22 cellular contexts compared by ENCODE assay signal in genomic region chr18:61731169-61731568, GRCh38.
DNase-seq lines count a peak whose midpoint lies in the region; ATAC-seq and TF ChIP-seq lines count a peak whose summit lies in the region.
"Had no signal": no experiment of that assay in that cellular context is flagged by ENCODE, and none has a peak within 500 bp of the region (broad histone marks: within the 10 kb centered on the region; RNA-seq: fewer than 3 reads in every experiment).

No MANE protein-coding gene starts in this region.

- peak overlapping the region; percentile 86 to 90 for H3K27ac ChIP-seq in ascending aorta
- peak overlapping the region; percentile 63 for H3K27ac ChIP-seq in lower lobe of right lung
- H3K27ac ChIP-seq in thyroid gland = peak overlapping the region; percentile 18 to 76 (median 57)
- H3K27ac ChIP-seq in CD4-positive, alpha-beta T cell (ENCODE audit: low read depth, low read length) = no peak overlapping the region

- intact Hi-C loops in ascending aorta (cut with DNase I) (loop anchor here (5.0 kb wide), 1 partner anchor 161 kb away; the partner anchor contains the start of gene RNF152), lower lobe of right lung (cut with DNase I) (no loop called here), thyroid gland (cut with DNase I) (no loop called here)
- intact Hi-C loops in CD4-positive, alpha-beta T cell (cut with DNase I, micrococcal nuclease) = no loop called here

- POLR2A ChIA-PET in CD4-positive, alpha-beta T cell (lab: Charles Lee) = no interaction called here

- no peak for TF ChIP-seq CTCF in ascending aorta (IDR thresholded peaks at IDR 0.05)
- TF ChIP-seq CTCF in fibroblast of the aortic adventitia (IDR thresholded peaks at IDR 0.05; ENCODE audit: insufficient read depth, low read length) = no peak
- no peak for TF ChIP-seq CTCF in lower lobe of right lung (IDR thresholded peaks at IDR 0.05)
- TF ChIP-seq CTCF in thyroid gland (IDR thresholded peaks at IDR 0.05) = no peak
- TF ChIP-seq CTCF in CD4-positive, alpha-beta T cell (IDR thresholded peaks at IDR 0.05) = no peak

- DNase-seq in ascending aorta (ENCODE audit: low spot score in 2 of 2) = no peak
- peak; percentile 49 for DNase-seq in fibroblast of the aortic adventitia (ENCODE audit: low read depth)
- DNase-seq in lower lobe of right lung = no peak
- no peak for DNase-seq in thyroid gland
- no peak for DNase-seq in T-helper 1 cell
- no peak for DNase-seq in anterior cingulate cortex (lab: John Stamatoyannopoulos, UW)
- no peak for DNase-seq in NCI-H2029 (lab: John Stamatoyannopoulos, UW)
- DNase-seq in CD4-positive, alpha-beta T cell = no peak
- DNase-seq: activated CD4-positive, alpha-beta T cell treated with anti-CD3 and anti-CD28 coated beads for 48 hours; activated CD8-positive, alpha-beta memory T cell treated with anti-CD3 and anti-CD28 coated beads, Interleukin-2, amount 10 ng/mL, durations not matched to agents 7 days and 5 days; activated naive CD8-positive, alpha-beta T cell treated with anti-CD3 and anti-CD28 coated beads, Interleukin-2, amount 50 U/mL, for 24 hours; EL; hippocampal formation; KBM-7; natural killer cell; NCI-H2029 treated with DMSO at 0.1 percent for 48 hours; NCI-H510A; pancreas; RPMI8226; substantia nigra had no signal

- H3K4me3 ChIP-seq in ascending aorta = no peak overlapping the region
- no peak overlapping the region for H3K4me3 ChIP-seq in fibroblast of the aortic adventitia (ENCODE audit: low read depth, low read length)
- H3K4me3 ChIP-seq in lower lobe of right lung = no peak overlapping the region
- H3K4me3 ChIP-seq in thyroid gland (replicated peaks in 1 of 3) = no peak overlapping the region
- H3K4me3 ChIP-seq: pancreas, skin epidermis had no signal

- H3K9me3 ChIP-seq in ascending aorta (no peaks in the 10 kb centered on the region), lower lobe of right lung (no peaks in the 10 kb centered on the region), thyroid gland (no peaks in the 10 kb centered on the region)
- H3K9me3 ChIP-seq in CD4-positive, alpha-beta T cell (ENCODE audit: control insufficient read depth, low read length) = no peaks in the 10 kb centered on the region
- H3K9me3 ChIP-seq: pancreas had no signal

- no peaks in the 10 kb centered on the region for H3K9me3 Mint-ChIP-seq in CD4-positive, alpha-beta T cell
- H3K9me3 Mint-ChIP-seq: activated naive CD8-positive, alpha-beta T cell treated with anti-CD3 and anti-CD28 coated beads, Interleukin-2, amount 50 U/mL, for 24 hours; activated T-helper 17 cell treated with anti-CD3 and anti-CD28 coated beads, Interleukin-2, amount 50 U/mL, for 72 hours; natural killer cell had no signal

- TF ChIP-seq POLR2A in thyroid gland (IDR thresholded peaks at IDR 0.05) = no peak

- H3K27me3 Mint-ChIP-seq in CD4-positive, alpha-beta T cell = peaks cover 17% of the 10 kb centered on the region

- no peaks in the 10 kb centered on the region for H3K27me3 ChIP-seq in ascending aorta
- no peaks in the 10 kb centered on the region for H3K27me3 ChIP-seq in lower lobe of right lung (ENCODE audit: low read depth)
- no peaks in the 10 kb centered on the region for H3K27me3 ChIP-seq in thyroid gland
- peaks cover 4% of the 10 kb centered on the region for H3K27me3 ChIP-seq in CD4-positive, alpha-beta T cell (ENCODE audit: control insufficient read depth, insufficient read depth, low read length)
- H3K27me3 ChIP-seq: pancreas had no signal

- CTCF ChIA-PET in CD4-positive, alpha-beta T cell (lab: Charles Lee) = no interaction called here

- 76 to 80% methylated on average over 5 of the region's 5 CpGs for WGBS in thyroid gland, 2 donors

- H3K4me3 Mint-ChIP-seq in CD4-positive, alpha-beta T cell = no peak overlapping the region
- H3K4me3 Mint-ChIP-seq: activated CD8-positive, alpha-beta memory T cell treated with anti-CD3 and anti-CD28 coated beads, Interleukin-2, amount 10 ng/mL, durations not matched to agents 7 days and 5 days; activated naive CD8-positive, alpha-beta T cell treated with anti-CD3 and anti-CD28 coated beads, Interleukin-2, amount 50 U/mL, for 24 hours; activated T-helper 17 cell treated with anti-CD3 and anti-CD28 coated beads, Interleukin-2, amount 50 U/mL, for 72 hours; natural killer cell had no signal

- no peaks in the 10 kb centered on the region for H3K4me1 Mint-ChIP-seq in CD4-positive, alpha-beta T cell (ENCODE audit: low read depth)
- H3K4me1 Mint-ChIP-seq: activated CD8-positive, alpha-beta memory T cell treated with anti-CD3 and anti-CD28 coated beads, Interleukin-2, amount 10 ng/mL, durations not matched to agents 7 days and 5 days; activated naive CD8-positive, alpha-beta T cell treated with anti-CD3 and anti-CD28 coated beads, Interleukin-2, amount 50 U/mL, for 24 hours; activated T-helper 17 cell treated with anti-CD3 and anti-CD28 coated beads, Interleukin-2, amount 50 U/mL, for 72 hours; natural killer cell had no signal

- no peak for ATAC-seq in lower lobe of right lung
- no peak for ATAC-seq in CD4-positive, alpha-beta T cell (ENCODE audit: poor library complexity)
- ATAC-seq: activated CD8-positive, alpha-beta memory T cell treated with anti-CD3 and anti-CD28 coated beads, Interleukin-2, amount 10 ng/mL, durations not matched to agents 7 days and 5 days; activated naive CD8-positive, alpha-beta T cell treated with anti-CD3 and anti-CD28 coated beads, Interleukin-2, amount 50 U/mL, for 24 hours; activated T-helper 17 cell treated with anti-CD3 and anti-CD28 coated beads, Interleukin-2, amount 50 U/mL, for 72 hours; natural killer cell; pancreas had no signal

- H3K27ac Mint-ChIP-seq in CD4-positive, alpha-beta T cell = no peak overlapping the region
- H3K27ac Mint-ChIP-seq: activated CD8-positive, alpha-beta memory T cell treated with anti-CD3 and anti-CD28 coated beads, Interleukin-2, amount 10 ng/mL, durations not matched to agents 7 days and 5 days; activated naive CD8-positive, alpha-beta T cell treated with anti-CD3 and anti-CD28 coated beads, Interleukin-2, amount 50 U/mL, for 24 hours; activated T-helper 17 cell treated with anti-CD3 and anti-CD28 coated beads, Interleukin-2, amount 50 U/mL, for 72 hours; natural killer cell had no signal

- H3K4me1 ChIP-seq in ascending aorta = peaks cover 12 to 30% of the 10 kb centered on the region in 2 donors
- H3K4me1 ChIP-seq in lower lobe of right lung = peaks cover 21% of the 10 kb centered on the region
- peaks cover 0 to 5% of the 10 kb centered on the region in 2 donors for H3K4me1 ChIP-seq in thyroid gland

- no peaks in the 10 kb centered on the region for H3K36me3 Mint-ChIP-seq in CD4-positive, alpha-beta T cell (ENCODE audit: low read depth)
- H3K36me3 Mint-ChIP-seq: activated CD8-positive, alpha-beta memory T cell treated with anti-CD3 and anti-CD28 coated beads, Interleukin-2, amount 10 ng/mL, durations not matched to agents 7 days and 5 days; natural killer cell had no signal

- H3K36me3 ChIP-seq in ascending aorta = no peaks in the 10 kb centered on the region
- H3K36me3 ChIP-seq in lower lobe of right lung = no peaks in the 10 kb centered on the region
- H3K36me3 ChIP-seq in thyroid gland = no peaks in the 10 kb centered on the region
- H3K36me3 ChIP-seq: pancreas had no signal
